ENCODE assay signal across 8 cellular contexts in the genomic region with DNA sequence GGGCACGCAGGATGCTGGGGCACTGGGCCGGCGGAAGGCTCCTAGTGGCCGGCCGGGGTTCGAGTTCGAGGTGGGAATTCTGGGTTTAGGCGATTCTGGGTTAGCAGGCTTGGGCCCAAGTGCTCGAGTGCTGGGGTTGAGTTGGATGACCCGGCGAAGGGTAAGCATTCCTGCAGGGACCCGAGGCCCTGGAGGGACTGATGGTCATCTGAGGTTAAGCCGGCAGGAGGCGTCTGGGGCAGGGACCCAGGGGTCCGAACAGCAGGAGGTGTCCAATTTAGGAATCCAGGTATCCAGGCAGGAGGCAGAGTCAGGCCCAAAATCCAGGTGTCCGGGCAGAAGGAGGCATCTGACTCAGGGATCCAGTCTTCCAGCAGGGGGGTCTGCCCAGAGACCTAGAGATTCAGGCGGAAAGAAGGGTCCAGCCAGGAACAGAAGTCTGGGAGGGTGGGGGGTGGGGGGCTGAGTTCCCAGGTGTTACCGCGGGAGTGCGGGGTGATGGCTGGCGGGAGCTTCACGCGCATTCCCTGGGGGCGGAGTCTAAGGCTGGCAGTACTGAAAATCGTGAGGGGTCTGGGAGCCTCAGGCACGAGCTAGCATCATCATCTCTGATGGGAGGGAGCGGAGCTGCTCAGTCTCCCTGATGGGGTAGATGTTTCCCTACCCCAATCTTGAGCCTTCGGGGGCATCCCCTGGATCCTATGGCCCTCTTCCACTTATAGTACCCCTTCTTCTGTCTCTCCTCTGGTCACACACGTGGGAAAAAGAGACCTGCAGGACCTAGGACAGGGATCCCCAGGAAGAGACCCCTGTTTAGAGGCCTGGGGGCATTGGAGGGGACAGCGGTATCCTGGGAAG. TPM values are rescaled to one million over a fixed set of nuclear protein-coding genes. Genes with fewer than 3 reads are reported as not detected.
A peak's percentile ranks its signal among the peaks of the same experiment; 100 is the strongest.
DNase-seq lines count a peak whose midpoint lies in the region; ATAC-seq, FAIRE-seq and TF ChIP-seq lines count a peak whose summit lies in the region.

No MANE protein-coding gene starts in this region.

- H3K27ac Mint-ChIP-seq in activated naive CD8-positive, alpha-beta T cell: peak overlapping the region; percentile 22

- peak overlapping the region in 1 of 3 donors; percentile 33 for H3K27ac ChIP-seq in right lobe of liver

- TF ChIP-seq CTCF in AG10803 (conservative IDR thresholded peaks at IDR 0.05; ENCODE audit: low read length): peak; percentile 47
- TF ChIP-seq CTCF in right lobe of liver (IDR thresholded peaks at IDR 0.05): no peak

- H3K4me1 ChIP-seq in HAP-1 (peaks cover 8% of the 10 kb centered on the region), right lobe of liver (peaks cover 0 to 6% (median 0%) of the 10 kb centered on the region in 4 donors)

- no peaks in the 10 kb centered on the region for H3K36me3 ChIP-seq in HAP-1 (replicated peaks)
- H3K36me3 ChIP-seq in right lobe of liver: no peaks in the 10 kb centered on the region

- TF ChIP-seq POLR2A in right lobe of liver (IDR thresholded peaks at IDR 0.05): no peak

- no peaks in the 10 kb centered on the region for H3K27me3 Mint-ChIP-seq in activated naive CD8-positive, alpha-beta T cell

- H3K4me1 Mint-ChIP-seq in activated naive CD8-positive, alpha-beta T cell (ENCODE audit: low read depth): peaks cover 14% of the 10 kb centered on the region

- intact Hi-C loops in right lobe of liver (cut with DNase I): loop anchor here in 1 of 2 donors (5.0 kb wide), 2 partner anchors 36 to 91 kb away; no protein-coding TSS in a partner anchor

- in situ Hi-C loops in HAP-1 (cut with MboI; ENCODE audit: low sequenced_read_pairs): no loop called here

- DNase-seq in AG10803 (ENCODE audit: low read depth) (no peak), HAP-1 (ENCODE audit: low spot score in 2 of 2) (peak; percentile 3 to 52), right lobe of liver (no peak), urothelium cell line (ENCODE audit: low spot score) (peak; percentile 44), foreskin melanocyte (no peak), NCI-H1694 (lab: John Stamatoyannopoulos, UW) (no peak)
- DNase-seq in stimulated activated CD4-positive, alpha-beta T cell treated with anti-CD3 and anti-CD28 coated beads, Interleukin-4, amount 100 ng/mL, for 1 hour: no peak

- no peaks in the 10 kb centered on the region for H3K9me3 Mint-ChIP-seq in activated naive CD8-positive, alpha-beta T cell (ENCODE audit: low read depth)

- no peak for ATAC-seq in right lobe of liver

- no peak for FAIRE-seq in urothelium cell line (lab: Jason Lieb, UNC)

- H3K9me3 ChIP-seq in HAP-1: no peaks in the 10 kb centered on the region
- H3K9me3 ChIP-seq in right lobe of liver: no peaks in the 10 kb centered on the region

- peak overlapping the region; percentile 78 for H3K4me3 Mint-ChIP-seq in activated naive CD8-positive, alpha-beta T cell

- H3K4me3 ChIP-seq in AG10803 (ENCODE audit: low read length) (peak overlapping the region; percentile 68), HAP-1 (peak overlapping the region; percentile 73), right lobe of liver (peak overlapping the region; percentile 38 to 41 (median 40))

- 17% methylated on average over 8 of the region's 30 CpGs for WGBS in right lobe of liver (ENCODE audit: insufficient coverage, low coverage, low lambda C conversion rate, missing lambda C conversion rate)

- no peaks in the 10 kb centered on the region for H3K27me3 ChIP-seq in HAP-1 (ENCODE audit: low read depth)
- no peaks in the 10 kb centered on the region for H3K27me3 ChIP-seq in right lobe of liver

- no peaks in the 10 kb centered on the region for H3K36me3 Mint-ChIP-seq in activated naive CD8-positive, alpha-beta T cell

RNA-seq across cellular contexts. Expression of gene GPR3, which starts 0.6 kb away (rescaled TPM):
- under 1 TPM in 2 of 6 experiments, not detected in 4; 0.19 to 0.43 TPM for total RNA-seq in right lobe of liver

RNA-seq across cellular contexts. Expression of gene CD164L2, which starts 9.9 kb away (rescaled TPM):
- under 1 TPM in 1 of 6 experiments, not detected in 5; 0.86 TPM for total RNA-seq in right lobe of liver

RNA-seq across cellular contexts. Expression of gene FCN3, which starts 18.4 kb away (rescaled TPM):
- 100 to 1,000 TPM in 4 of 6 experiments, 10 to 100 TPM in 2; 81.6 to 213 (median 111) TPM for total RNA-seq in right lobe of liver

RNA-seq across cellular contexts. Expression of gene MAP3K6, which starts 26.2 kb away (rescaled TPM):
- total RNA-seq in right lobe of liver: 10 to 100 TPM in 2 of 6 experiments, 1 to 10 TPM in 4; 4.3 to 14.9 (median 5.6) TPM

RNA-seq across cellular contexts. Expression of gene SYTL1, which starts 51.2 kb away (rescaled TPM):
- total RNA-seq in right lobe of liver: 1 to 10 TPM in 1 of 6 experiments, under 1 TPM in 5; 0.37 to 1.7 (median 0.80) TPM

Comparison
In these comparisons a context has a peak if more than half of its experiments do, and no peak if none do; other contexts are left out.
1. DNase-seq: peak in HAP-1 (2 of 2) and urothelium cell line (single experiment); none in AG10803 (single experiment), right lobe of liver (0 of 3), foreskin melanocyte (single experiment), stimulated activated CD4-positive, alpha-beta T cell treated with anti-CD3 and anti-CD28 coated beads, Interleukin-4, amount 100 ng/mL, for 1 hour (single experiment) and NCI-H1694 (single experiment).
2. Peak in every context shown above with its lines, with median percentiles within 50 percentile points of each other: H3K4me3 ChIP-seq.